In the genomic region with DNA sequence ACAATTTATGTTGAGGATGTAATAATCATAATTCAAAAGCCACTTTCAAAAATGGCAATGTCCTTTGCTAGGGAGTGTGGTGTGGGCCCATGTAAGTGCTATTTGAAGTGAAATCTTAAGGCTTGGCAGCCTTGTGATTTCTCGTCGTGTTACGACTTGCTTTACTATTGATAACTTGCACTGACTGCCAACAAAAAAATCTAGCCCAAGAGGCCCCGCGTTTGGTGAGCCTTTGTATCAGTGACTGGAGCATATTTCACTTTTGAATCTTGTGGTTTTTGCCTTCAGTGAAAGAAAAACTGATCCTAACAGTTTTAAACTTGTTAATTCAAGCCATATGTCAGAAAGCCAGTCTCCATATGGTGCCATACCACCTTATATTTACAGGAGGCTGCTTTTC, we compare ENCODE assay signal across 22 cellular contexts.
"Had no signal": no experiment of that assay in that cellular context is flagged by ENCODE, and none has a peak within 500 bp of the region (broad histone marks: within the 10 kb centered on the region; RNA-seq: fewer than 3 reads in every experiment).

No MANE protein-coding gene starts in this region.

- DNase-seq: activated CD4-positive, alpha-beta T cell treated with anti-CD3 and anti-CD28 coated beads, Interleukin-2, amount 10 ng/mL, durations not matched to agents 24 days and 14 days; activated CD8-positive, alpha-beta T cell treated with anti-CD3 and anti-CD28 coated beads, Interleukin-2, amount 10 ng/mL, durations not matched to agents 7 days and 5 days; activated effector memory CD4-positive, alpha-beta T cell treated with anti-CD3 and anti-CD28 coated beads, Interleukin-2, amount 50 U/mL, for 16 hours; activated naive CD4-positive, alpha-beta T cell treated with anti-CD3 and anti-CD28 coated beads, Interleukin-2, amount 50 U/mL, for 16 hours; activated T-cell treated with anti-CD3 and anti-CD28 coated beads, Interleukin-2, amount 50 U/mL, for 24 hours; aorta; cerebellar nuclear complex; effector CD4-positive, alpha-beta T cell; foreskin fibroblast; hypothalamus; islet precursor cell; left colon; lower lobe of right lung; retina; spleen; stimulated activated CD4-positive, alpha-beta T cell treated with anti-CD3 and anti-CD28 coated beads, Interleukin-4, amount 100 ng/mL, for 4 hours; T1000; upper lobe of left lung had no signal

- H3K4me1 Mint-ChIP-seq: activated CD4-positive, alpha-beta T cell treated with anti-CD3 and anti-CD28 coated beads, Interleukin-2, amount 10 ng/mL, durations not matched to agents 24 days and 14 days; stimulated activated memory B cell treated with anti-CD40 and anti-IgM and Interleukin-4, amounts not matched to agents 10 μg/mL and 1 μg/mL and 100 μg/mL, for 72 hours had no signal

- H3K27ac ChIP-seq: lower lobe of right lung, parathyroid adenoma, spleen, thoracic aorta, upper lobe of left lung had no signal

- ATAC-seq: activated CD8-positive, alpha-beta T cell treated with anti-CD3 and anti-CD28 coated beads, Interleukin-2, amount 10 ng/mL, durations not matched to agents 7 days and 5 days; left colon; lower lobe of right lung; natural killer cell treated with Interleukin-12 subunit alpha and Interleukin-12 subunit beta and Interleukin-15 and Interleukin-18, amount 100 ng/mL, for 72 hours; stimulated activated memory B cell treated with anti-CD40 and anti-IgM and Interleukin-4, amounts not matched to agents 10 μg/mL and 1 μg/mL and 100 μg/mL, for 72 hours had no signal

- H3K9me3 ChIP-seq: lower lobe of right lung, spleen, thoracic aorta, upper lobe of left lung had no signal

- H3K27me3 Mint-ChIP-seq: activated CD4-positive, alpha-beta T cell treated with anti-CD3 and anti-CD28 coated beads, Interleukin-2, amount 10 ng/mL, durations not matched to agents 24 days and 14 days; activated T-cell treated with anti-CD3 and anti-CD28 coated beads, Interleukin-2, amount 50 U/mL, for 24 hours; stimulated activated memory B cell treated with anti-CD40 and anti-IgM and Interleukin-4, amounts not matched to agents 10 μg/mL and 1 μg/mL and 100 μg/mL, for 72 hours had no signal

- H3K4me3 Mint-ChIP-seq: activated CD4-positive, alpha-beta T cell treated with anti-CD3 and anti-CD28 coated beads, Interleukin-2, amount 10 ng/mL, durations not matched to agents 24 days and 14 days; activated CD8-positive, alpha-beta T cell treated with anti-CD3 and anti-CD28 coated beads, Interleukin-2, amount 10 ng/mL, durations not matched to agents 7 days and 5 days; activated T-cell treated with anti-CD3 and anti-CD28 coated beads, Interleukin-2, amount 50 U/mL, for 24 hours; natural killer cell treated with Interleukin-12 subunit alpha and Interleukin-12 subunit beta and Interleukin-15 and Interleukin-18, amount 100 ng/mL, for 72 hours; stimulated activated memory B cell treated with anti-CD40 and anti-IgM and Interleukin-4, amounts not matched to agents 10 μg/mL and 1 μg/mL and 100 μg/mL, for 72 hours had no signal

- H3K27ac Mint-ChIP-seq: activated CD4-positive, alpha-beta T cell treated with anti-CD3 and anti-CD28 coated beads, Interleukin-2, amount 10 ng/mL, durations not matched to agents 24 days and 14 days; activated CD8-positive, alpha-beta T cell treated with anti-CD3 and anti-CD28 coated beads, Interleukin-2, amount 10 ng/mL, durations not matched to agents 7 days and 5 days; activated T-cell treated with anti-CD3 and anti-CD28 coated beads, Interleukin-2, amount 50 U/mL, for 24 hours; natural killer cell treated with Interleukin-12 subunit alpha and Interleukin-12 subunit beta and Interleukin-15 and Interleukin-18, amount 100 ng/mL, for 72 hours; stimulated activated memory B cell treated with anti-CD40 and anti-IgM and Interleukin-4, amounts not matched to agents 10 μg/mL and 1 μg/mL and 100 μg/mL, for 72 hours had no signal

- H3K36me3 Mint-ChIP-seq: natural killer cell treated with Interleukin-12 subunit alpha and Interleukin-12 subunit beta and Interleukin-15 and Interleukin-18, amount 100 ng/mL, for 72 hours; stimulated activated memory B cell treated with anti-CD40 and anti-IgM and Interleukin-4, amounts not matched to agents 10 μg/mL and 1 μg/mL and 100 μg/mL, for 72 hours had no signal
